Comparison of ENCODE assay signal across 22 cellular contexts in the genomic region with DNA sequence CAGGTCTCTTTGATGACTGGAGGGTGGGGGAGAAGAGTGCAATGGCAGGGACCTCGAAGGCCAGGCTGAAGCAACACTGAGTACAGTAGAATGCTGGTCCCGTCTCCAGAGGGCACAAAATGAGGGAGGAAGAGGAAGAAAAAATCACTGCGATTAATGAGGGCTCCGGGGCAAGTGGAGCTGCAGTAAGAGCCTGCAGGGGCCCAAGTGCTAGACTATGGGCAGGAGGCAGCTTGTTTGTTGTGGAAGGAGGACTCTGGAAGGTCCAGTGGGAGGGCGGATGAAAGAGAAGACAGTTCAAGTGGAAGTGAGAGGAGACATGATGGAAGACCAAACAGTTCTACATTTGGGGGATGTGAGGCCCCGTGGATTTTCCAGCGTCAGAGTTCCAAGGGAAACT.
"Had no signal": no experiment of that assay in that cellular context is flagged by ENCODE, and none has a peak within 500 bp of the region (broad histone marks: within the 10 kb centered on the region; RNA-seq: fewer than 3 reads in every experiment).

No MANE protein-coding gene starts in this region.

- H3K4me1 ChIP-seq: colonic mucosa had no signal

- H3K4me2 ChIP-seq: hepatocyte had no signal

- H3K4me3 ChIP-seq: breast epithelium, colonic mucosa, gastroesophageal sphincter, hepatocyte, right atrium auricular region, thoracic aorta, uterus had no signal

- H3K27ac ChIP-seq: breast epithelium, colonic mucosa, gastroesophageal sphincter, hepatocyte, right atrium auricular region, thoracic aorta had no signal

- H3K36me3 ChIP-seq: breast epithelium, colonic mucosa, uterus had no signal

- DNase-seq: activated CD4-positive, alpha-beta T cell treated with anti-CD3 and anti-CD28 coated beads for 48 hours; activated CD4-positive, alpha-beta T cell treated with anti-CD3 and anti-CD28 coated beads, Interleukin-2, amount 50 U/mL, for 48 hours; activated CD4-positive, CD25-positive, alpha-beta regulatory T cell; activated CD8-positive, alpha-beta memory T cell treated with anti-CD3 and anti-CD28 coated beads for 24 hours; activated gamma-delta T cell treated with Interleukin-2 at 50 U/mL for 16 hours; activated naive CD8-positive, alpha-beta T cell treated with anti-CD3 and anti-CD28 coated beads, Interleukin-2, amount 50 U/mL, for 24 hours; activated T-cell treated with anti-CD3 and anti-CD28 coated beads, Interleukin-2, amount 50 U/mL, for 1 hour; amygdala; colonic mucosa; effector memory CD4-positive, alpha-beta T cell; left colon; naive thymus-derived CD4-positive, alpha-beta T cell; nucleus accumbens; stimulated activated CD4-positive, alpha-beta T cell treated with anti-CD3 and anti-CD28 coated beads, Interleukin-2, amount 100 ng/mL, for 48 hours; stimulated activated naive CD4-positive, alpha-beta T cell treated with Interleukin-2 at 50 U/mL for 16 hours; trophoblast cell had no signal

- H3K27me3 ChIP-seq: breast epithelium, colonic mucosa, gastroesophageal sphincter, hepatocyte, right atrium auricular region, uterus had no signal

- ATAC-seq: gastroesophageal sphincter; naive thymus-derived CD4-positive, alpha-beta T cell had no signal

- H3K79me2 ChIP-seq: hepatocyte had no signal

- H3K9me3 ChIP-seq: breast epithelium, colonic mucosa, gastroesophageal sphincter, right atrium auricular region, thoracic aorta, uterus had no signal

- H2AFZ ChIP-seq: hepatocyte had no signal
